4 cellular contexts compared by ENCODE assay signal in the genomic region with DNA sequence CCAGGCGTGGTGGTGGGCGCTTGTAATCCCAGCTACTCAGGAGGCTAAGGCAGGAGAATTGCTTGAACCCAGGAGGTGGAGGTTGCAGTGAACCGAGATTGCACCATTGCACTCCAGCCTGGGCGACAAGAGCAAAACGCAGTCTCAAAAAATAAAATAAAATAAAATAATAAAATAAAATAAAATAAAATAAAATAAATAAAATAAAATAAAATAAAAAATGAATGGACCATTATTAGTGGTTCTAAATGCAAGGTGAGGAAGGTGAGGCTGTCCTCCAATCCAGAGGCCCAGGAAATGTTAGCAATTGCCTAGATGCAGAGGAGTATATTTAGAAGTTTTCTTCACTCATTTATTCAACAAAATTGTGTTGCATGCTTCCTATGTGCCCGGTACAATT. TPM values are rescaled to one million over a fixed set of nuclear protein-coding genes. Genes with fewer than 3 reads are reported as not detected.
"Had no signal": no experiment of that assay in that cellular context is flagged by ENCODE, and none has a peak within 500 bp of the region (broad histone marks: within the 10 kb centered on the region; RNA-seq: fewer than 3 reads in every experiment).

No MANE protein-coding gene starts in this region.

RNA-seq across cellular contexts. Expression of gene CRMP1, which starts 55.4 kb away (rescaled TPM):
- total RNA-seq: OCI-LY7, PC-3, PC-9, SJSA1 had no signal
